24 cellular contexts compared by ENCODE assay signal in genomic region chr7:104444019-104444418, GRCh38.
"Had no signal": no experiment of that assay in that cellular context is flagged by ENCODE, and none has a peak within 500 bp of the region (broad histone marks: within the 10 kb centered on the region; RNA-seq: fewer than 3 reads in every experiment).

No MANE protein-coding gene starts in this region.

- H3K4me1 ChIP-seq: ascending aorta, body of pancreas, SJSA1 had no signal

- H3K9me3 Mint-ChIP-seq: activated CD8-positive, alpha-beta T cell treated with anti-CD3 and anti-CD28 coated beads for 36 hours; activated naive CD4-positive, alpha-beta T cell treated with anti-CD3 and anti-CD28 coated beads, Interleukin-2, amount 50 U/mL, for 72 hours; activated naive CD8-positive, alpha-beta T cell treated with anti-CD3 and anti-CD28 coated beads, Interleukin-2, amount 50 U/mL, for 24 hours; activated T-cell treated with anti-CD3 and anti-CD28 coated beads, Interleukin-2, amount 50 U/mL, for 72 hours; activated T-helper 2 cell treated with anti-CD3 and anti-CD28 coated beads, Interferon-gamma antibody, Interleukin-2, Interleukin-4, amounts not matched to agents 10 μg/mL and 5 μg/mL and 100 μg/mL, durations not matched to agents 14 hours and 24 hours and 36 hours; T-helper 1 cell treated with Interleukin-12 subunit alpha and Interleukin-12 subunit beta and Interleukin-4 antibody, amounts not matched to agents 30 μg/mL and 1 μg/mL, for 36 hours had no signal

- H3K36me3 Mint-ChIP-seq: activated naive CD4-positive, alpha-beta T cell treated with anti-CD3 and anti-CD28 coated beads, Interleukin-2, amount 50 U/mL, for 72 hours had no signal

- H3K4me3 ChIP-seq: ascending aorta, body of pancreas, SJSA1 had no signal

- DNase-seq: activated CD4-positive, alpha-beta T cell treated with anti-CD3 and anti-CD28 coated beads for 4 hours; activated CD8-positive, alpha-beta memory T cell treated with anti-CD3 and anti-CD28 coated beads, Interleukin-2, amount 50 U/mL, for 4 hours; activated CD8-positive, alpha-beta T cell treated with anti-CD3 and anti-CD28 coated beads for 36 hours; activated naive CD4-positive, alpha-beta T cell treated with Interleukin-2 at 50 U/mL for 16 hours; activated naive CD8-positive, alpha-beta T cell treated with anti-CD3 and anti-CD28 coated beads, Interleukin-2, amount 50 U/mL, for 24 hours; activated T-cell treated with anti-CD3 and anti-CD28 coated beads, Interleukin-2, amount 50 U/mL, for 72 hours; amniotic stem cell; body of pancreas; central memory CD4-positive, alpha-beta T cell; NCI-H1092; NCI-H1417; NCI-H1694; NCI-H2029; NCI-H2171 treated with DMSO at 0.1 percent for 48 hours; NCI-H226; NCI-H510A; NCI-H526 treated with DMSO at 0.1 percent for 48 hours; SW 1271 had no signal

- H3K27me3 ChIP-seq: ascending aorta, body of pancreas had no signal

- H3K27ac ChIP-seq: ascending aorta, body of pancreas, KMS-11, SJSA1 had no signal

- H3K9ac ChIP-seq: KMS-11 had no signal

- H3K27me3 Mint-ChIP-seq: activated CD8-positive, alpha-beta T cell treated with anti-CD3 and anti-CD28 coated beads for 36 hours had no signal

- H3K9me3 ChIP-seq: ascending aorta, body of pancreas, SJSA1 had no signal

- H3K4me2 ChIP-seq: KMS-11 had no signal

- H3K27ac Mint-ChIP-seq: activated CD8-positive, alpha-beta T cell treated with anti-CD3 and anti-CD28 coated beads for 36 hours; activated naive CD4-positive, alpha-beta T cell treated with anti-CD3 and anti-CD28 coated beads, Interleukin-2, amount 50 U/mL, for 72 hours; activated naive CD8-positive, alpha-beta T cell treated with anti-CD3 and anti-CD28 coated beads, Interleukin-2, amount 50 U/mL, for 24 hours; activated T-cell treated with anti-CD3 and anti-CD28 coated beads, Interleukin-2, amount 50 U/mL, for 72 hours; activated T-helper 2 cell treated with anti-CD3 and anti-CD28 coated beads, Interferon-gamma antibody, Interleukin-2, Interleukin-4, amounts not matched to agents 10 μg/mL and 5 μg/mL and 100 μg/mL, durations not matched to agents 14 hours and 24 hours and 36 hours; T-helper 1 cell treated with Interleukin-12 subunit alpha and Interleukin-12 subunit beta and Interleukin-4 antibody, amounts not matched to agents 30 μg/mL and 1 μg/mL, for 36 hours had no signal

- H3K4me3 Mint-ChIP-seq: activated CD8-positive, alpha-beta T cell treated with anti-CD3 and anti-CD28 coated beads for 36 hours; activated naive CD8-positive, alpha-beta T cell treated with anti-CD3 and anti-CD28 coated beads, Interleukin-2, amount 50 U/mL, for 24 hours; activated T-cell treated with anti-CD3 and anti-CD28 coated beads, Interleukin-2, amount 50 U/mL, for 72 hours; T-helper 1 cell treated with Interleukin-12 subunit alpha and Interleukin-12 subunit beta and Interleukin-4 antibody, amounts not matched to agents 30 μg/mL and 1 μg/mL, for 36 hours had no signal

- H3K4me1 Mint-ChIP-seq: activated naive CD8-positive, alpha-beta T cell treated with anti-CD3 and anti-CD28 coated beads, Interleukin-2, amount 50 U/mL, for 24 hours had no signal

- H3K36me3 ChIP-seq: ascending aorta, SJSA1 had no signal
